10 cellular contexts compared by ENCODE assay signal in the genomic region with DNA sequence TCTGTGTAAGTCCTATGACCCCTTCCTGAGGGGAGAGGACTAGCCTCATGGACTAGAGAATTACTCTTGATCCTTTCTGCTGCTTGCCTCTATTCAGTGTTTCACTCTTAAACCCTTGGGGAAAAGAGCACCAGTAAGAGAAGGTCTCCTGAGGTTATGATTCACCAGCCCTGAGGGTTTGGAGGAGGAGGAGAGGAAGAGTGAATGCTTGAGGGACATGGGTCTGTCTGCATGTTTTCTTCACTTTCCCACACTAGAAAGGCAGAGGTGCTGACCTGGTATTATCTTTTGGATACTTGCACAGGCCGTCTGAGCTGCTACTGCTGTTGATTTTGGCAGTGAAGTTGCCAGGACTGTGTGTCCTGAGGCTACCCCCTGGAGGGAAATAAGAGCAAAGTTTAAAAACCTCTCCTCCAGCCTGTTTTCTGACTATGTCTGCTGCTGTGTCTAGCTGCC.
DNase-seq lines count a peak whose midpoint lies in the region; ATAC-seq and TF ChIP-seq lines count a peak whose summit lies in the region.
"Had no signal": no experiment of that assay in that cellular context is flagged by ENCODE, and none has a peak within 500 bp of the region (broad histone marks: within the 10 kb centered on the region; RNA-seq: fewer than 3 reads in every experiment).

No MANE protein-coding gene starts in this region.

- BruUV-seq in Calu3 (replicated peaks; lab: Mats Ljungman, UMichigan), result no TSS peak

- H3K4me3 Mint-ChIP-seq in Calu3 (ENCODE audit: low read depth, unreplicated experiment), result no peak overlapping the region

- peaks cover 6% of the 10 kb centered on the region for H3K4me1 Mint-ChIP-seq in Calu3 (ENCODE audit: low read depth, unreplicated experiment)

- WGBS in liver, result 6% methylated on average over 1 of the region's 1 CpG

- TF ChIP-seq RAD21 in liver (IDR thresholded peaks at IDR 0.05), result peak; percentile 57 to 67

- no peaks in the 10 kb centered on the region for H3K9me3 ChIP-seq in liver (ENCODE audit: control insufficient read depth in 4 of 4, low read length in 3 of 4)

- H3K9ac ChIP-seq in liver (ENCODE audit: low read depth in 1 of 2, low read length in 2 of 2), result no peak overlapping the region
- H3K9ac ChIP-seq: KMS-11 had no signal

- H3K27me3 ChIP-seq in liver (ENCODE audit: control insufficient read depth in 4 of 4, insufficient read depth in 4 of 4, low read length in 3 of 4), result no peaks in the 10 kb centered on the region

- DNase-seq in Calu3 (peak; percentile 2), amniotic stem cell (lab: John Stamatoyannopoulos, UW) (peak; percentile 59), NCI-H1930 (lab: John Stamatoyannopoulos, UW) (no peak), G401 (ENCODE audit: low spot score) (no peak), NK-92 (lab: John Stamatoyannopoulos, UW; ENCODE audit: unreplicated experiment) (no peak), SHP77 (lab: John Stamatoyannopoulos, UW) (no peak)
- DNase-seq: stimulated activated naive CD4-positive, alpha-beta T cell treated with Interleukin-2 at 50 U/mL for 16 hours had no signal

- H3K9me3 Mint-ChIP-seq in Calu3 (ENCODE audit: low read depth, unreplicated experiment), result no peaks in the 10 kb centered on the region

- peak overlapping the region; percentile 59 to 63 for H3K27ac ChIP-seq in liver (ENCODE audit: low read depth in 1 of 2, low read length in 2 of 2)
- H3K27ac ChIP-seq: KMS-11 had no signal

- no peaks in the 10 kb centered on the region for H3K36me3 ChIP-seq in liver (ENCODE audit: control insufficient read depth in 4 of 4, insufficient read depth in 3 of 4, low read depth in 1 of 4, low read length in 3 of 4)

- CTCF ChIA-PET in Calu3 (lab: Charles Lee), result interaction anchor here (0.9 kb wide), 1 partner anchor 17 kb away, joined by 4 read pairs; no protein-coding TSS in a partner anchor

- TF ChIP-seq CTCF in Calu3 (IDR thresholded peaks at IDR 0.05; ENCODE audit: unreplicated experiment) (no peak), liver (IDR thresholded peaks at IDR 0.05; ENCODE audit: low read depth, low read length, missing input control) (no peak)

- intact Hi-C loops in Calu3 (cut with micrococcal nuclease; ENCODE audit: unreplicated experiment), result no loop called here

- no peak overlapping the region for H3K4me3 ChIP-seq in liver (ENCODE audit: low read depth in 1 of 3, low read length in 3 of 3)

- ATAC-seq in HG03066 (IDR thresholded peaks at IDR 0.05; ENCODE audit: low read depth, unreplicated experiment), result peak; percentile 43

- no peaks in the 10 kb centered on the region for H3K36me3 Mint-ChIP-seq in Calu3 (ENCODE audit: insufficient read depth, unreplicated experiment)

- no peaks in the 10 kb centered on the region for H3K27me3 Mint-ChIP-seq in Calu3 (ENCODE audit: unreplicated experiment)

- no peak overlapping the region for H3K27ac Mint-ChIP-seq in Calu3 (ENCODE audit: unreplicated experiment)

- H3K4me1 ChIP-seq in liver (ENCODE audit: control insufficient read depth in 4 of 4, insufficient read depth in 4 of 4, low read length in 3 of 4), result peaks cover 2 to 22% (median 15%) of the 10 kb centered on the region in 4 donors

- in situ Hi-C loops in G401 (cut with HindIII; ENCODE audit: low sequenced_read_pairs), result no loop called here

TF ChIP-seq in liver, 16 proteins besides CTCF, POLR2A, EP300 and RAD21:
- TF ChIP-seq FOXA2 (IDR thresholded peaks at IDR 0.05) (peak; percentile 92), HNF4A (conservative IDR thresholded peaks at IDR 0.05) (peak; percentile 74 to 76), JUND (IDR thresholded peaks at IDR 0.05) (peak in 1 of 2 donors; percentile 72), NR2F2 (IDR thresholded peaks at IDR 0.05) (peak; percentile 98), GABPA (IDR thresholded peaks at IDR 0.05 in 1 of 2, conservative IDR thresholded peaks at IDR 0.05 in 1 of 2) (no peak), RXRA (IDR thresholded peaks at IDR 0.05) (peak; percentile 95 to 99), ZBTB33 (IDR thresholded peaks at IDR 0.05) (no peak), SP1 (IDR thresholded peaks at IDR 0.05) (peak; percentile 95), YY1 (IDR thresholded peaks at IDR 0.05) (peak; percentile 54), HNF4G (IDR thresholded peaks at IDR 0.05) (peak; percentile 36), FOXA1 (IDR thresholded peaks at IDR 0.05) (peak; percentile 91)
- TF ChIP-seq, protein P1, sequence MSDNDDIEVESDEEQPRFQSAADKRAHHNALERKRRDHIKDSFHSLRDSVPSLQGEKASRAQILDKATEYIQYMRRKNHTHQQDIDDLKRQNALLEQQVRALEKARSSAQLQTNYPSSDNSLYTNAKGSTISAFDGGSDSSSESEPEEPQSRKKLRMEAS (IDR thresholded peaks at IDR 0.05), result peak; percentile 25
- TF ChIP-seq, protein P2, sequence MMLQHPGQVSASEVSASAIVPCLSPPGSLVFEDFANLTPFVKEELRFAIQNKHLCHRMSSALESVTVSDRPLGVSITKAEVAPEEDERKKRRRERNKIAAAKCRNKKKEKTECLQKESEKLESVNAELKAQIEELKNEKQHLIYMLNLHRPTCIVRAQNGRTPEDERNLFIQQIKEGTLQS (IDR thresholded peaks at IDR 0.05), result no peak
- TF ChIP-seq, protein P3, sequence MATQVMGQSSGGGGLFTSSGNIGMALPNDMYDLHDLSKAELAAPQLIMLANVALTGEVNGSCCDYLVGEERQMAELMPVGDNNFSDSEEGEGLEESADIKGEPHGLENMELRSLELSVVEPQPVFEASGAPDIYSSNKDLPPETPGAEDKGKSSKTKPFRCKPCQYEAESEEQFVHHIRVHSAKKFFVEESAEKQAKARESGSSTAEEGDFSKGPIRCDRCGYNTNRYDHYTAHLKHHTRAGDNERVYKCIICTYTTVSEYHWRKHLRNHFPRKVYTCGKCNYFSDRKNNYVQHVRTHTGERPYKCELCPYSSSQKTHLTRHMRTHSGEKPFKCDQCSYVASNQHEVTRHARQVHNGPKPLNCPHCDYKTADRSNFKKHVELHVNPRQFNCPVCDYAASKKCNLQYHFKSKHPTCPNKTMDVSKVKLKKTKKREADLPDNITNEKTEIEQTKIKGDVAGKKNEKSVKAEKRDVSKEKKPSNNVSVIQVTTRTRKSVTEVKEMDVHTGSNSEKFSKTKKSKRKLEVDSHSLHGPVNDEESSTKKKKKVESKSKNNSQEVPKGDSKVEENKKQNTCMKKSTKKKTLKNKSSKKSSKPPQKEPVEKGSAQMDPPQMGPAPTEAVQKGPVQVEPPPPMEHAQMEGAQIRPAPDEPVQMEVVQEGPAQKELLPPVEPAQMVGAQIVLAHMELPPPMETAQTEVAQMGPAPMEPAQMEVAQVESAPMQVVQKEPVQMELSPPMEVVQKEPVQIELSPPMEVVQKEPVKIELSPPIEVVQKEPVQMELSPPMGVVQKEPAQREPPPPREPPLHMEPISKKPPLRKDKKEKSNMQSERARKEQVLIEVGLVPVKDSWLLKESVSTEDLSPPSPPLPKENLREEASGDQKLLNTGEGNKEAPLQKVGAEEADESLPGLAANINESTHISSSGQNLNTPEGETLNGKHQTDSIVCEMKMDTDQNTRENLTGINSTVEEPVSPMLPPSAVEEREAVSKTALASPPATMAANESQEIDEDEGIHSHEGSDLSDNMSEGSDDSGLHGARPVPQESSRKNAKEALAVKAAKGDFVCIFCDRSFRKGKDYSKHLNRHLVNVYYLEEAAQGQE (IDR thresholded peaks at IDR 0.05), result peak; percentile 58

Comparison
In these comparisons a context has a peak if more than half of its experiments do, and no peak if none do; other contexts are left out.
1. DNase-seq: peak in Calu3 (single experiment) and amniotic stem cell (single experiment); none in NCI-H1930 (0 of 2), G401 (single experiment), NK-92 (single experiment) and SHP77 (0 of 2).